In the genomic region with DNA sequence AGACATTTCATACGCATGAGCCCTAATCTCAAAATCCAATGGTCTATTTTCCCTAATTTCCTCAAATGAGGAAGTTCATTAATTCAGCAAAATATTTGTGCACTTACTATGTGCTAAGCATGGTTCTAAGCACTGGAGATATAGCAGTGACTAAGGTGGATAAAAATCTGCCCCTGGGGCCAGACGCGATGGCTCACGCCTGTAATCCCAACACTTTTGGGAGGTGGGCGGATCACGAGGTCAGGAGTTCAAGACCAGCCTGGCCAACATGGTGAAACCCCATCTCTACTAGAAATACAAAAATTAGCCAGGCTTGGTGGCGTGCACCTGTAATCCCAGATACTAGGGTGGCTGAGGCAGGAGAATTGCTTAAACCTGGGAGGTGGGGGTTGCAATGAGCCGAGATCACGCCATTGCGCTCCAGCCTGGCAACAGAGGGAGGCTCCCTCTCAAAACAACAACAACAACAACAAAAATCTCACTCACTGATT, we compare ENCODE assay signal across 16 cellular contexts. TPM values are rescaled to one million over a fixed set of nuclear protein-coding genes. Genes with fewer than 3 reads are reported as not detected.
DNase-seq lines count a peak whose midpoint lies in the region; ATAC-seq and TF ChIP-seq lines count a peak whose summit lies in the region.
"Had no signal": no experiment of that assay in that cellular context is flagged by ENCODE, and none has a peak within 500 bp of the region (broad histone marks: within the 10 kb centered on the region; RNA-seq: fewer than 3 reads in every experiment).

No MANE protein-coding gene starts in this region.

- TF ChIP-seq CTCF in activated CD8-positive, alpha-beta T cell treated with anti-CD3 and anti-CD28 coated beads for 36 hours (IDR thresholded peaks at IDR 0.05): no peak

- peak overlapping the region; percentile 51 for H3K27ac Mint-ChIP-seq in activated CD8-positive, alpha-beta T cell treated with anti-CD3 and anti-CD28 coated beads for 36 hours
- H3K27ac Mint-ChIP-seq in activated CD8-positive, alpha-beta T cell treated with anti-CD3 and anti-CD28 coated beads, Interleukin-2, amount 10 ng/mL, durations not matched to agents 7 days and 5 days: no peak overlapping the region

- intact Hi-C loops in activated CD8-positive, alpha-beta T cell treated with anti-CD3 and anti-CD28 coated beads for 36 hours (cut with micrococcal nuclease): no loop called here

- peaks cover 27 to 30% (median 28%) of the 10 kb centered on the region in 3 donors for H3K36me3 ChIP-seq in skeletal muscle tissue (ENCODE audit: control insufficient read depth in 3 of 3, insufficient read depth in 3 of 3, low read length in 3 of 3)

- H3K4me3 Mint-ChIP-seq in activated CD8-positive, alpha-beta T cell treated with anti-CD3 and anti-CD28 coated beads for 36 hours: no peak overlapping the region
- no peak overlapping the region for H3K4me3 Mint-ChIP-seq in activated CD8-positive, alpha-beta T cell treated with anti-CD3 and anti-CD28 coated beads, Interleukin-2, amount 10 ng/mL, durations not matched to agents 7 days and 5 days
- H3K4me3 Mint-ChIP-seq: naive thymus-derived CD8-positive, alpha-beta T cell had no signal

- H3K36me3 Mint-ChIP-seq in activated CD8-positive, alpha-beta T cell treated with anti-CD3 and anti-CD28 coated beads for 36 hours (ENCODE audit: low read depth): peaks cover 20% of the 10 kb centered on the region
- H3K36me3 Mint-ChIP-seq in activated CD8-positive, alpha-beta T cell treated with anti-CD3 and anti-CD28 coated beads, Interleukin-2, amount 10 ng/mL, durations not matched to agents 7 days and 5 days (ENCODE audit: low read depth): peaks cover 39% of the 10 kb centered on the region

- CTCF ChIA-PET in activated CD8-positive, alpha-beta T cell treated with anti-CD3 and anti-CD28 coated beads for 36 hours (lab: Charles Lee): no interaction called here
- CTCF ChIA-PET in activated CD8-positive, alpha-beta T cell treated with anti-CD3 and anti-CD28 coated beads, Interleukin-2, amount 10 ng/mL, durations not matched to agents 7 days and 5 days (lab: Charles Lee): no interaction called here

- POLR2A ChIA-PET in activated CD8-positive, alpha-beta T cell treated with anti-CD3 and anti-CD28 coated beads for 36 hours (lab: Charles Lee): no interaction called here
- POLR2A ChIA-PET in activated CD8-positive, alpha-beta T cell treated with anti-CD3 and anti-CD28 coated beads, Interleukin-2, amount 10 ng/mL, durations not matched to agents 7 days and 5 days (lab: Charles Lee): interaction anchor here (1.6 kb wide), 1 partner anchor 107 kb away, joined by 6 read pairs; no protein-coding TSS in a partner anchor

- no peak for DNase-seq in activated CD8-positive, alpha-beta T cell treated with anti-CD3 and anti-CD28 coated beads for 36 hours
- no peak for DNase-seq in activated CD8-positive, alpha-beta T cell treated with anti-CD3 and anti-CD28 coated beads, Interleukin-2, amount 10 ng/mL, durations not matched to agents 7 days and 5 days
- DNase-seq in RPMI7951 (ENCODE audit: low read depth) (peak; percentile 43), erythroblast (lab: John Stamatoyannopoulos, UW) (peak; percentile 23 to 37), HK-2 (ENCODE audit: unreplicated experiment) (no peak), NCI-H1417 (lab: John Stamatoyannopoulos, UW) (no peak), NK-92 (lab: John Stamatoyannopoulos, UW; ENCODE audit: unreplicated experiment) (no peak)
- DNase-seq: DMS153; GOT3; NCI-H1436; stimulated activated CD4-positive, alpha-beta T cell treated with anti-CD3 and anti-CD28 coated beads, Interleukin-12 subunit alpha, Interleukin-12 subunit beta, amount 100 ng/mL, for 4 hours had no signal

- no peak overlapping the region for H3K4me3 ChIP-seq in skeletal muscle tissue (ENCODE audit: low read length in 3 of 3)
- H3K4me3 ChIP-seq: coronary artery had no signal

- peaks cover 20 to 26% (median 22%) of the 10 kb centered on the region in 3 donors for H3K4me1 ChIP-seq in skeletal muscle tissue (ENCODE audit: control insufficient read depth in 3 of 3, insufficient read depth in 3 of 3, low read length in 3 of 3)

- ATAC-seq in activated CD8-positive, alpha-beta T cell treated with anti-CD3 and anti-CD28 coated beads for 36 hours: no peak
- ATAC-seq in activated CD8-positive, alpha-beta T cell treated with anti-CD3 and anti-CD28 coated beads, Interleukin-2, amount 10 ng/mL, durations not matched to agents 7 days and 5 days: no peak
- ATAC-seq: activated naive CD4-positive, alpha-beta T cell treated with anti-CD3 and anti-CD28 coated beads, Interleukin-2, amount 50 U/mL, for 72 hours; naive thymus-derived CD8-positive, alpha-beta T cell had no signal

- peaks cover 24% of the 10 kb centered on the region for H3K4me1 Mint-ChIP-seq in activated CD8-positive, alpha-beta T cell treated with anti-CD3 and anti-CD28 coated beads for 36 hours (ENCODE audit: low read depth)
- peaks cover 36% of the 10 kb centered on the region for H3K4me1 Mint-ChIP-seq in activated CD8-positive, alpha-beta T cell treated with anti-CD3 and anti-CD28 coated beads, Interleukin-2, amount 10 ng/mL, durations not matched to agents 7 days and 5 days (ENCODE audit: low read depth)

- no peaks in the 10 kb centered on the region for H3K9me3 Mint-ChIP-seq in activated CD8-positive, alpha-beta T cell treated with anti-CD3 and anti-CD28 coated beads for 36 hours
- no peaks in the 10 kb centered on the region for H3K9me3 Mint-ChIP-seq in activated CD8-positive, alpha-beta T cell treated with anti-CD3 and anti-CD28 coated beads, Interleukin-2, amount 10 ng/mL, durations not matched to agents 7 days and 5 days (ENCODE audit: insufficient read depth)
- H3K9me3 Mint-ChIP-seq: activated naive CD4-positive, alpha-beta T cell treated with anti-CD3 and anti-CD28 coated beads, Interleukin-2, amount 50 U/mL, for 72 hours; naive thymus-derived CD8-positive, alpha-beta T cell had no signal

- no peaks in the 10 kb centered on the region for H3K27me3 Mint-ChIP-seq in activated CD8-positive, alpha-beta T cell treated with anti-CD3 and anti-CD28 coated beads for 36 hours
- no peaks in the 10 kb centered on the region for H3K27me3 Mint-ChIP-seq in activated CD8-positive, alpha-beta T cell treated with anti-CD3 and anti-CD28 coated beads, Interleukin-2, amount 10 ng/mL, durations not matched to agents 7 days and 5 days (ENCODE audit: low read depth)

- no peaks in the 10 kb centered on the region for H3K9me3 ChIP-seq in skeletal muscle tissue (ENCODE audit: control insufficient read depth in 3 of 3, low read length in 3 of 3)

- TF ChIP-seq POLR2A in erythroblast (IDR thresholded peaks at IDR 0.05; ENCODE audit: low read length): no peak

- peak overlapping the region; percentile 23 for H3K27ac ChIP-seq in skeletal muscle tissue (ENCODE audit: low read depth, low read length)
- H3K27ac ChIP-seq: coronary artery had no signal

- H3K9ac ChIP-seq in skeletal muscle tissue (ENCODE audit: low read depth in 1 of 3, low read length in 3 of 3): peak overlapping the region in 1 of 3 donors; percentile 35

- no peaks in the 10 kb centered on the region for H3K27me3 ChIP-seq in skeletal muscle tissue (ENCODE audit: control insufficient read depth in 3 of 3, insufficient read depth in 3 of 3, low read length in 3 of 3)

RNA-seq across cellular contexts. Expression of a gene that starts 4.3 kb away (rescaled TPM):
- total RNA-seq in activated CD8-positive, alpha-beta T cell treated with anti-CD3 and anti-CD28 coated beads for 36 hours: 10 to 100 TPM; 24.0 to 24.7 TPM
- 10 to 100 TPM; 34.7 to 37.4 TPM for total RNA-seq in activated CD8-positive, alpha-beta T cell treated with anti-CD3 and anti-CD28 coated beads, Interleukin-2, amount 10 ng/mL, durations not matched to agents 7 days and 5 days
- 25.1 and 35.0 TPM in 2 replicates for total RNA-seq in RPMI7951 (2014; rRNA removed; shearing (Covaris generic))
- total RNA-seq in skeletal muscle tissue: 26.1 TPM

RNA-seq across cellular contexts. Expression of a gene that starts 34.8 kb away (rescaled TPM):
- total RNA-seq in activated CD8-positive, alpha-beta T cell treated with anti-CD3 and anti-CD28 coated beads for 36 hours: 10 to 100 TPM; 51.0 to 51.1 TPM
- 10 to 100 TPM; 55.1 to 60.4 TPM for total RNA-seq in activated CD8-positive, alpha-beta T cell treated with anti-CD3 and anti-CD28 coated beads, Interleukin-2, amount 10 ng/mL, durations not matched to agents 7 days and 5 days
- 36.0 and 38.9 TPM in 2 replicates for total RNA-seq in RPMI7951 (2014; rRNA removed; shearing (Covaris generic))
- 37.6 TPM for total RNA-seq in skeletal muscle tissue

RNA-seq across cellular contexts. Expression of a gene that starts 48.1 kb away (rescaled TPM):
- total RNA-seq in activated CD8-positive, alpha-beta T cell treated with anti-CD3 and anti-CD28 coated beads for 36 hours: 1 to 10 TPM; 1.5 to 1.8 TPM
- under 1 TPM; 0.95 to 0.97 TPM for total RNA-seq in activated CD8-positive, alpha-beta T cell treated with anti-CD3 and anti-CD28 coated beads, Interleukin-2, amount 10 ng/mL, durations not matched to agents 7 days and 5 days
- total RNA-seq in RPMI7951 (2014; rRNA removed; shearing (Covaris generic)): not detected in 2 replicates
- 0.52 TPM for total RNA-seq in skeletal muscle tissue
- total RNA-seq: naive thymus-derived CD8-positive, alpha-beta T cell; SK-MEL-5 had no signal

Comparison
In these comparisons a context has a peak if more than half of its experiments do, and no peak if none do; other contexts are left out.
1. DNase-seq: peak in RPMI7951 (single experiment) and erythroblast (2 of 2); none in activated CD8-positive, alpha-beta T cell treated with anti-CD3 and anti-CD28 coated beads for 36 hours (single experiment), activated CD8-positive, alpha-beta T cell treated with anti-CD3 and anti-CD28 coated beads, Interleukin-2, amount 10 ng/mL, durations not matched to agents 7 days and 5 days (single experiment), HK-2 (single experiment), NCI-H1417 (0 of 3) and NK-92 (single experiment).